17 cellular contexts compared by ENCODE assay signal in the genomic region with DNA sequence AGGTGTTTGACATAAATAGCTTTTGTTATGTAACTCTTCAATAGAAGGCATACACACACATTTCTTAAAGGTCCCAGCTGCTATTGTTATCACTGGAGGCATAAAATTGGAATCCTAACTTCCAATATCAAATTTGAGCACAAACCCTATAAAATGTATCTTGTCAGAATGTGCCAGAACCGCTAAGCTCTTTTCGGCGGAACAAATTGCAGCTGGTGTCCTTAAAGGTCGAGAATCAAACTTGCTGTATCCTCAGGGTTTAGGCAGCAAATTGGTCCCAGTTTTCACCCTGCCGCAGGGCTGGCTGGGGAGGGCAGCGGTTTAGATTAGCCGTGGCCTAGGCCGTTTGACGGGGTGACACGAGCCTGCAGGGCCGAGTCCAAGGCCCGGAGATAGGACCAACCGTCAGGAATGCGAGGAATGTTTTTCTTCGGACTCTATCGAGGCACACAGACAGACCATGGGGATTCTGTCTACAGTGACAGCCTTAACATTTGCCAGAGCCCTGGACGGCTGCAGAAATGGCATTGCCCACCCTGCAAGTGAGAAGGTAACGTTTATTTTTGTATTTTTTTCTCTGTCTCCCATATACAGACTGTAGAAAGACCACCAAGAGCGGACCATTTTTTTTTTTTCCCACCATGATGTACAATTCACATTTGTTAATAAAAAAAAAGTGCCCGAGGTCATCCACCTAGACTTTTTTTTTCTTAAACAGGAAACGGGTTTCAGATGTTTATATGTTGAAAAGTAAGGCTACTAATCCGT.
DNase-seq lines count a peak whose midpoint lies in the region; ATAC-seq lines count a peak whose summit lies in the region.
"Had no signal": no experiment of that assay in that cellular context is flagged by ENCODE, and none has a peak within 500 bp of the region (broad histone marks: within the 10 kb centered on the region; RNA-seq: fewer than 3 reads in every experiment).

No MANE protein-coding gene starts in this region.

- H3K4me3 Mint-ChIP-seq in T-helper 2 cell treated with Interferon-gamma antibody and Interleukin-4, amounts not matched to agents 5 μg/mL and 100 μg/mL, for 36 hours, result no peak overlapping the region
- H3K4me3 Mint-ChIP-seq: activated CD4-positive, alpha-beta T cell treated with anti-CD3 and anti-CD28 coated beads for 36 hours; CD8-positive, alpha-beta memory T cell; stimulated activated naive CD8-positive, alpha-beta T cell treated with anti-CD3 and anti-CD28 coated beads, Interleukin-15, Interleukin-2, amounts not matched to agents 100 ng/mL and 50 ng/mL, for 24 hours had no signal

- H3K9me3 ChIP-seq in duodenal mucosa (ENCODE audit: control insufficient read depth in 1 of 2, low read length in 2 of 2) (no peaks in the 10 kb centered on the region), neuronal stem cell (replicated peaks in 1 of 2; ENCODE audit: control insufficient read depth in 2 of 2, insufficient read depth in 1 of 2, low read depth in 1 of 2, low read length in 2 of 2) (no peaks in the 10 kb centered on the region)

- no peak overlapping the region for H2BK120ac ChIP-seq in neuronal stem cell (ENCODE audit: low read depth, low read length)

- H3K4me1 Mint-ChIP-seq in T-helper 2 cell treated with Interferon-gamma antibody and Interleukin-4, amounts not matched to agents 5 μg/mL and 100 μg/mL, for 36 hours (ENCODE audit: low read depth), result no peaks in the 10 kb centered on the region
- H3K4me1 Mint-ChIP-seq: activated CD4-positive, alpha-beta T cell treated with anti-CD3 and anti-CD28 coated beads for 36 hours; CD8-positive, alpha-beta memory T cell had no signal

- H3K27me3 Mint-ChIP-seq in T-helper 2 cell treated with Interferon-gamma antibody and Interleukin-4, amounts not matched to agents 5 μg/mL and 100 μg/mL, for 36 hours (ENCODE audit: low read depth), result peaks cover 55% of the 10 kb centered on the region

- H3K79me1 ChIP-seq in neuronal stem cell (ENCODE audit: low read depth, low read length), result no peaks in the 10 kb centered on the region

- H3K23ac ChIP-seq in neuronal stem cell (ENCODE audit: low read depth, low read length, poor library complexity), result no peak overlapping the region

- H4K91ac ChIP-seq in neuronal stem cell (ENCODE audit: low read depth, low read length, poor library complexity), result no peak overlapping the region

- H3K27ac Mint-ChIP-seq in T-helper 2 cell treated with Interferon-gamma antibody and Interleukin-4, amounts not matched to agents 5 μg/mL and 100 μg/mL, for 36 hours, result no peak overlapping the region
- H3K27ac Mint-ChIP-seq: activated CD4-positive, alpha-beta T cell treated with anti-CD3 and anti-CD28 coated beads for 36 hours; stimulated activated naive CD8-positive, alpha-beta T cell treated with anti-CD3 and anti-CD28 coated beads, Interleukin-15, Interleukin-2, amounts not matched to agents 100 ng/mL and 50 ng/mL, for 24 hours had no signal

- H3K4ac ChIP-seq in neuronal stem cell (ENCODE audit: low read length), result no peak overlapping the region

- H3K18ac ChIP-seq in neuronal stem cell (ENCODE audit: low read length), result no peak overlapping the region

- H3K27ac ChIP-seq in duodenal mucosa (ENCODE audit: low read depth, low read length), result peak overlapping the region; percentile 39
- no peak overlapping the region for H3K27ac ChIP-seq in neuronal stem cell (replicated peaks; ENCODE audit: low read length)
- H3K27ac ChIP-seq: parathyroid adenoma had no signal

- H3K4me3 ChIP-seq in H7 (ENCODE audit: insufficient read depth, low read depth, low read length), result no peak overlapping the region
- H3K4me3 ChIP-seq in duodenal mucosa (ENCODE audit: low read depth in 1 of 2, low read length in 2 of 2), result no peak overlapping the region
- H3K4me3 ChIP-seq in neuronal stem cell (ENCODE audit: low read length in 2 of 2), result no peak overlapping the region
- H3K4me3 ChIP-seq: GM12878 had no signal

- H4K8ac ChIP-seq in neuronal stem cell (ENCODE audit: low read depth, low read length), result no peak overlapping the region

- no CpG with 5 or more reads among the region's 22 CpGs for WGBS in neuronal stem cell (ENCODE audit: extremely low coverage in 2 of 2, insufficient read length in 2 of 2, insufficient replicate concordance in 1 of 2), 2 donors

- no peaks in the 10 kb centered on the region for H3K9me3 Mint-ChIP-seq in T-helper 2 cell treated with Interferon-gamma antibody and Interleukin-4, amounts not matched to agents 5 μg/mL and 100 μg/mL, for 36 hours
- H3K9me3 Mint-ChIP-seq: CD8-positive, alpha-beta memory T cell; stimulated activated naive CD8-positive, alpha-beta T cell treated with anti-CD3 and anti-CD28 coated beads, Interleukin-15, Interleukin-2, amounts not matched to agents 100 ng/mL and 50 ng/mL, for 24 hours had no signal

- no peak overlapping the region for H2BK12ac ChIP-seq in neuronal stem cell (ENCODE audit: low read length)

- no peak overlapping the region for H2BK5ac ChIP-seq in neuronal stem cell (ENCODE audit: low read length)

- no peaks in the 10 kb centered on the region for H3K36me3 Mint-ChIP-seq in T-helper 2 cell treated with Interferon-gamma antibody and Interleukin-4, amounts not matched to agents 5 μg/mL and 100 μg/mL, for 36 hours (ENCODE audit: low read depth)
- H3K36me3 Mint-ChIP-seq: CD8-positive, alpha-beta memory T cell had no signal

- H2AK5ac ChIP-seq in neuronal stem cell (ENCODE audit: low read depth, low read length), result no peak overlapping the region

- H3K27me3 ChIP-seq in H7 (ENCODE audit: control insufficient read depth, insufficient read depth, low read length), result no peaks in the 10 kb centered on the region
- peaks cover 28 to 35% of the 10 kb centered on the region in 2 donors for H3K27me3 ChIP-seq in duodenal mucosa (ENCODE audit: control insufficient read depth in 1 of 2, insufficient read depth in 2 of 2, low read length in 2 of 2)
- H3K27me3 ChIP-seq in neuronal stem cell (ENCODE audit: control insufficient read depth in 3 of 3, insufficient read depth in 3 of 3, low read depth in 1 of 3, low read length in 3 of 3), result peaks cover 0 to 94% (median 3%) of the 10 kb centered on the region in 3 experiments

- H3K4me1 ChIP-seq in duodenal mucosa (ENCODE audit: control insufficient read depth in 1 of 2, insufficient read depth in 2 of 2, low read length in 2 of 2) (peaks cover 5% of the 10 kb centered on the region in 2 donors), neuronal stem cell (ENCODE audit: control insufficient read depth in 2 of 2, insufficient read depth in 1 of 2, low read depth in 1 of 2, low read length in 2 of 2) (peaks cover 0 to 5% of the 10 kb centered on the region in 2 donors)
- H3K4me1 ChIP-seq: parathyroid adenoma had no signal

- H3K9ac ChIP-seq in duodenal mucosa (ENCODE audit: low read depth in 1 of 2, low read length in 2 of 2), result peak overlapping the region in 1 of 2 donors; percentile 26
- H3K9ac ChIP-seq in neuronal stem cell (ENCODE audit: low read depth, low read length, poor library complexity), result no peak overlapping the region
- H3K9ac ChIP-seq: parathyroid adenoma had no signal

- no peak overlapping the region for H2BK15ac ChIP-seq in neuronal stem cell (ENCODE audit: low read length)

- ATAC-seq in left lobe of liver, result peak; percentile 26
- ATAC-seq: activated CD4-positive, alpha-beta T cell treated with anti-CD3 and anti-CD28 coated beads for 36 hours; GM12878 had no signal

- no peak overlapping the region for H3K4me2 ChIP-seq in neuronal stem cell (ENCODE audit: insufficient read depth, low read length, poor library complexity, severe bottlenecking)

- H2AFZ ChIP-seq in neuronal stem cell (ENCODE audit: low read length), result peak overlapping the region; percentile 56
- H2AFZ ChIP-seq: parathyroid adenoma had no signal

- no peaks in the 10 kb centered on the region for H3K36me3 ChIP-seq in H7 (replicated peaks; ENCODE audit: control insufficient read depth, insufficient read depth, low read length)
- H3K36me3 ChIP-seq in duodenal mucosa (ENCODE audit: control insufficient read depth in 1 of 2, insufficient read depth in 2 of 2, low read length in 2 of 2), result no peaks in the 10 kb centered on the region
- H3K36me3 ChIP-seq in neuronal stem cell (replicated peaks in 1 of 2; ENCODE audit: control insufficient read depth in 2 of 2, insufficient read depth in 2 of 2, low read length in 2 of 2), result no peaks in the 10 kb centered on the region

- peak; percentile 81 for DNase-seq in H7
- no peak for DNase-seq in left lobe of liver (ENCODE audit: low spot score)
- DNase-seq in neuronal stem cell (ENCODE audit: low spot score), result peak; percentile 37
- no peak for DNase-seq in T-helper 2 cell treated with Interferon-gamma antibody and Interleukin-4, amounts not matched to agents 5 μg/mL and 100 μg/mL, for 36 hours (ENCODE audit: low spot score)
- no peak for DNase-seq in T-helper 9 cell
- DNase-seq in SHP77 treated with DMSO at 0.1 percent for 48 hours (lab: John Stamatoyannopoulos, UW), result no peak
- no peak for DNase-seq in amniotic stem cell (lab: John Stamatoyannopoulos, UW)
- DNase-seq: activated CD4-positive, alpha-beta T cell treated with anti-CD3 and anti-CD28 coated beads for 36 hours; CD8-positive, alpha-beta memory T cell; MM.1S; NCI-H82; stimulated activated CD4-positive, alpha-beta T cell treated with anti-CD3 and anti-CD28 coated beads, Interleukin-12 subunit alpha, Interleukin-12 subunit beta, amount 100 ng/mL, for 4 hours; T-helper 2 cell had no signal

- no peak overlapping the region for H3K14ac ChIP-seq in neuronal stem cell (ENCODE audit: low read length)

Comparison
In these comparisons a context has a peak if more than half of its experiments do, and no peak if none do; other contexts are left out.
1. DNase-seq: peak in H7 (single experiment) and neuronal stem cell (single experiment); none in left lobe of liver (single experiment), T-helper 2 cell treated with Interferon-gamma antibody and Interleukin-4, amounts not matched to agents 5 μg/mL and 100 μg/mL, for 36 hours (single experiment), T-helper 9 cell (single experiment), SHP77 treated with DMSO at 0.1 percent for 48 hours (single experiment) and amniotic stem cell (single experiment).